9 cellular contexts compared by ENCODE assay signal in genomic region chr6:85865665-85866372, GRCh38.
DNase-seq lines count a peak whose midpoint lies in the region; ATAC-seq, FAIRE-seq and TF ChIP-seq lines count a peak whose summit lies in the region.
"Had no signal": no experiment of that assay in that cellular context is flagged by ENCODE, and none has a peak within 500 bp of the region (broad histone marks: within the 10 kb centered on the region; RNA-seq: fewer than 3 reads in every experiment).

No MANE protein-coding gene starts in this region.

- H3K4me1 Mint-ChIP-seq in stimulated activated memory B cell treated with anti-CD40 and anti-IgM and Interleukin-4, amounts not matched to agents 10 μg/mL and 1 μg/mL and 100 μg/mL, for 72 hours = no peaks in the 10 kb centered on the region

- FAIRE-seq in small intestine (lab: Jason Lieb, UNC) = no peak
- FAIRE-seq: A204.1 had no signal

- 6 to 18% (median 17%) methylated on average over 7 of the region's 7 CpGs for WGBS in small intestine, 3 donors

- no peak for TF ChIP-seq CTCF in foreskin keratinocyte (conservative IDR thresholded peaks at IDR 0.05)

- H3K27me3 ChIP-seq in foreskin keratinocyte (no peaks in the 10 kb centered on the region), small intestine (ENCODE audit: control insufficient read depth in 2 of 2, insufficient read depth in 2 of 2, low read length in 2 of 2) (no peaks in the 10 kb centered on the region)

- H3K4me3 ChIP-seq in small intestine (ENCODE audit: low read depth in 1 of 2, low read length in 2 of 2) = peak overlapping the region in 1 of 2 donors; percentile 34

- H3K9me3 Mint-ChIP-seq in stimulated activated memory B cell treated with anti-CD40 and anti-IgM and Interleukin-4, amounts not matched to agents 10 μg/mL and 1 μg/mL and 100 μg/mL, for 72 hours = no peaks in the 10 kb centered on the region

- ATAC-seq in HG02852 (IDR thresholded peaks at IDR 0.05; ENCODE audit: unreplicated experiment) (peak; percentile 70), foreskin keratinocyte (peak; percentile 68)
- no peak for ATAC-seq in stimulated activated memory B cell treated with anti-CD40 and anti-IgM and Interleukin-4, amounts not matched to agents 10 μg/mL and 1 μg/mL and 100 μg/mL, for 72 hours

- H3K36me3 Mint-ChIP-seq in stimulated activated memory B cell treated with anti-CD40 and anti-IgM and Interleukin-4, amounts not matched to agents 10 μg/mL and 1 μg/mL and 100 μg/mL, for 72 hours = no peaks in the 10 kb centered on the region

- H3K4me3 Mint-ChIP-seq in stimulated activated memory B cell treated with anti-CD40 and anti-IgM and Interleukin-4, amounts not matched to agents 10 μg/mL and 1 μg/mL and 100 μg/mL, for 72 hours = no peak overlapping the region

- H3K27me3 Mint-ChIP-seq in stimulated activated memory B cell treated with anti-CD40 and anti-IgM and Interleukin-4, amounts not matched to agents 10 μg/mL and 1 μg/mL and 100 μg/mL, for 72 hours = no peaks in the 10 kb centered on the region

- no peaks in the 10 kb centered on the region for H3K9me3 ChIP-seq in small intestine (ENCODE audit: control insufficient read depth, low read depth)

- H3K36me3 ChIP-seq in small intestine (ENCODE audit: control insufficient read depth in 2 of 2, insufficient read depth in 2 of 2, low read length in 2 of 2) = no peaks in the 10 kb centered on the region

- H3K27ac Mint-ChIP-seq in stimulated activated memory B cell treated with anti-CD40 and anti-IgM and Interleukin-4, amounts not matched to agents 10 μg/mL and 1 μg/mL and 100 μg/mL, for 72 hours = no peak overlapping the region

- DNase-seq in DMS153 treated with DMSO at 0.1 percent for 48 hours (lab: John Stamatoyannopoulos, UW; ENCODE audit: unreplicated experiment) = peak; percentile 38
- DNase-seq in DMS153 (lab: John Stamatoyannopoulos, UW) = no peak
- DNase-seq in RPMI8226 = peak; percentile 67
- DNase-seq in foreskin keratinocyte = peak; percentile 18 to 55
- peak; percentile 87 for DNase-seq in small intestine
- DNase-seq in NCI-H2227 (lab: John Stamatoyannopoulos, UW; ENCODE audit: unreplicated experiment) = no peak

- H3K4me1 ChIP-seq in foreskin keratinocyte = no peaks in the 10 kb centered on the region
- H3K4me1 ChIP-seq in small intestine (ENCODE audit: control insufficient read depth in 2 of 2, insufficient read depth in 1 of 2, low read depth in 1 of 2, low read length in 1 of 2) = peaks cover 0 to 10% of the 10 kb centered on the region in 2 donors

- H3K27ac ChIP-seq in foreskin keratinocyte (no peak overlapping the region), small intestine (ENCODE audit: low read depth in 1 of 2, low read length in 1 of 2) (peak overlapping the region; percentile 14 to 17)

Comparison
In these comparisons a context has a peak if more than half of its experiments do, and no peak if none do; other contexts are left out.
1. DNase-seq: peak in DMS153 treated with DMSO at 0.1 percent for 48 hours (single experiment), RPMI8226 (single experiment), foreskin keratinocyte (2 of 2) and small intestine (single experiment); none in DMS153 (single experiment) and NCI-H2227 (single experiment).